25 cellular contexts compared by ENCODE assay signal in genomic region chr1:57400041-57400440, GRCh38. TPM values are rescaled to one million over a fixed set of nuclear protein-coding genes. Genes with fewer than 3 reads are reported as not detected.
DNase-seq lines count a peak whose midpoint lies in the region; ATAC-seq, FAIRE-seq and TF ChIP-seq lines count a peak whose summit lies in the region.
"Had no signal": no experiment of that assay in that cellular context is flagged by ENCODE, and none has a peak within 500 bp of the region (broad histone marks: within the 10 kb centered on the region; RNA-seq: fewer than 3 reads in every experiment).

No MANE protein-coding gene starts in this region.

- TF ChIP-seq RAD21 in HepG2 (CRISPR knock-in tag; IDR thresholded peaks at IDR 0.05), result no peak

- POLR2A ChIA-PET in HepG2 (lab: Yijun Ruan, JAX), result no interaction called here
- POLR2A ChIA-PET in OCI-LY7 (lab: Charles Lee), result no interaction called here

- H2AFZ ChIP-seq in HepG2 (ENCODE audit: low read length) (no peak overlapping the region), OCI-LY7 (ENCODE audit: low read length) (no peak overlapping the region)
- H2AFZ ChIP-seq: GM23338 had no signal

- H3K9me3 ChIP-seq in HepG2 (ENCODE audit: low read length), result no peaks in the 10 kb centered on the region
- H3K9me3 ChIP-seq in pancreas, result no peaks in the 10 kb centered on the region
- no peaks in the 10 kb centered on the region for H3K9me3 ChIP-seq in OCI-LY7 (ENCODE audit: low read length)
- H3K9me3 ChIP-seq: A549; BE2C; BLaER1 treated with 17β-estradiol and CSF1 and Interleukin-3, amounts not matched to agents 10 nM and 100 nM had no signal

- no peaks in the 10 kb centered on the region for H3K9me3 Mint-ChIP-seq in nephron progenitor cell
- H3K9me3 Mint-ChIP-seq: CD4-positive, alpha-beta T cell; GM23338; H9 had no signal

- FAIRE-seq in HepG2 (lab: Jason Lieb, UNC) (peak; percentile 70), pancreas (lab: Jason Lieb, UNC) (no peak)
- FAIRE-seq: A549, D721Med, G401.6, GM12892, GM19239 had no signal

- BruUV-seq in HepG2 (replicated peaks; lab: Mats Ljungman, UMichigan) (no TSS peak), OCI-LY7 (replicated peaks; lab: Mats Ljungman, UMichigan) (no TSS peak)

- H3K27me3 Mint-ChIP-seq in nephron progenitor cell (ENCODE audit: low read depth, poor library complexity), result peaks cover 5% of the 10 kb centered on the region
- H3K27me3 Mint-ChIP-seq: CD4-positive, alpha-beta T cell had no signal

- peaks cover 3% of the 10 kb centered on the region for H3K4me1 Mint-ChIP-seq in nephron progenitor cell
- H3K4me1 Mint-ChIP-seq: CD14-positive monocyte; CD8-positive, alpha-beta memory T cell had no signal

- CTCF ChIA-PET in HepG2 (lab: Yijun Ruan, JAX; ENCODE audit: low intra/inter-chr PET ratio, low total read pairs), result no interaction called here
- CTCF ChIA-PET in OCI-LY7 (lab: Charles Lee; ENCODE audit: unreplicated experiment), result no interaction called here

- H3K79me2 ChIP-seq in HepG2 (ENCODE audit: insufficient read depth, low read length), result no peaks in the 10 kb centered on the region
- H3K79me2 ChIP-seq in OCI-LY7 (ENCODE audit: insufficient read depth, low read depth, low read length), result no peaks in the 10 kb centered on the region

- H4K20me1 ChIP-seq in HepG2 (ENCODE audit: insufficient read depth, low read length) (no peaks in the 10 kb centered on the region), OCI-LY7 (ENCODE audit: insufficient read depth, low read length) (no peaks in the 10 kb centered on the region)
- H4K20me1 ChIP-seq: BLaER1 treated with 17β-estradiol and CSF1 and Interleukin-3, amounts not matched to agents 10 nM and 100 nM had no signal

- TF ChIP-seq EP300 in HepG2 (IDR thresholded peaks at IDR 0.05; ENCODE audit: low read depth in 2 of 2, low read length in 2 of 2) (0 out of 4 replicates have a peak, but pooled peaks of 1 of the 2 experiments have one; percentile 21), HepG2 (CRISPR knock-in tag; IDR thresholded peaks at IDR 0.05; ENCODE audit: borderline replicate concordance) (no peak)

- TF ChIP-seq CTCF in HepG2 (CRISPR knock-in tag; IDR thresholded peaks at IDR 0.05), result no peak
- no peak for TF ChIP-seq CTCF in pancreas (IDR thresholded peaks at IDR 0.05)
- no peak for TF ChIP-seq CTCF in nephron progenitor cell (IDR thresholded peaks at IDR 0.05)
- TF ChIP-seq CTCF in OCI-LY7 (conservative IDR thresholded peaks at IDR 0.05; ENCODE audit: low read length), result no peak

- DNase-seq in DMS53 treated with DMSO at 0.1 percent for 48 hours (lab: John Stamatoyannopoulos, UW; ENCODE audit: unreplicated experiment) (peak; percentile 67), HepG2 (ENCODE audit: low spot score) (peak; percentile 57), pancreas (no peak), nephron progenitor cell (no peak), OCI-LY7 (ENCODE audit: low spot score) (no peak)
- DNase-seq: 8988T; ACHN; AML-193; BE2C; CD4-positive, alpha-beta T cell; CD8-positive, alpha-beta memory T cell; DMS 273 treated with DMSO at 0.1 percent for 48 hours; DND-41; H9 had no signal

- TF ChIP-seq POLR2A in HepG2 (IDR thresholded peaks at IDR 0.05; ENCODE audit: insufficient read depth in 1 of 2, low read depth in 2 of 2, low read length in 2 of 2), result no peak

- H3K4me1 ChIP-seq in HepG2 (ENCODE audit: insufficient read depth, low read length) (peaks cover 23% of the 10 kb centered on the region), pancreas (peaks cover 0 to 4% (median 0%) of the 10 kb centered on the region in 3 donors), OCI-LY7 (ENCODE audit: insufficient read depth, low read length, poor library complexity, severe bottlenecking) (no peaks in the 10 kb centered on the region)
- H3K4me1 ChIP-seq: A549, BE2C had no signal

- in situ Hi-C loops in HepG2 (cut with HindIII; ENCODE audit: extremely low pct_ligation_motif_present, low pct_unique_long_range_greater_than_20kb), result no loop called here

- H3K36me3 Mint-ChIP-seq in nephron progenitor cell (ENCODE audit: low read depth), result no peaks in the 10 kb centered on the region
- H3K36me3 Mint-ChIP-seq: CD14-positive monocyte; CD8-positive, alpha-beta memory T cell had no signal

- intact Hi-C loops in HepG2 (cut with micrococcal nuclease; ENCODE audit: unreplicated experiment), result no loop called here
- intact Hi-C loops in pancreas (cut with DNase I), result no loop called here
- intact Hi-C loops in OCI-LY7 (cut with micrococcal nuclease; ENCODE audit: unreplicated experiment), result no loop called here

- H3K4me3 ChIP-seq in HepG2 (replicated peaks in 1 of 3; ENCODE audit: insufficient read depth in 1 of 3, low read depth in 2 of 3, low read length in 3 of 3) (no peak overlapping the region), pancreas (no peak overlapping the region), OCI-LY7 (ENCODE audit: low read depth, low read length, poor library complexity, severe bottlenecking) (no peak overlapping the region)
- H3K4me3 ChIP-seq: A549; BLaER1 treated with 17β-estradiol and CSF1 and Interleukin-3, amounts not matched to agents 10 nM and 100 nM; GM23338 had no signal

- WGBS in HepG2 (ENCODE audit: low lambda C conversion rate), result 0% methylated on average over 5 of the region's 5 CpGs
- whole genome bisulfite sequencing in pancreas, 2 donors, result 14 to 15% methylated on average over 5 of the region's 5 CpGs

- H3K9me2 ChIP-seq in OCI-LY7 (ENCODE audit: insufficient read depth, low read length), result no peaks in the 10 kb centered on the region

- no peak overlapping the region for H3K9ac ChIP-seq in HepG2 (ENCODE audit: insufficient read depth, low read depth, low read length)
- H3K9ac ChIP-seq: BLaER1 treated with 17β-estradiol and CSF1 and Interleukin-3, amounts not matched to agents 10 nM and 100 nM had no signal

- H3K27me3 ChIP-seq in HepG2 (ENCODE audit: control insufficient read depth in 1 of 2, insufficient read depth in 2 of 2, low read length in 2 of 2), result no peaks in the 10 kb centered on the region
- H3K27me3 ChIP-seq in pancreas, result no peaks in the 10 kb centered on the region
- H3K27me3 ChIP-seq: BE2C; BLaER1 treated with 17β-estradiol and CSF1 and Interleukin-3, amounts not matched to agents 10 nM and 100 nM had no signal

- no peak overlapping the region for H3K27ac Mint-ChIP-seq in nephron progenitor cell
- H3K27ac Mint-ChIP-seq: CD14-positive monocyte; CD4-positive, alpha-beta T cell; GM23338; H9 had no signal

- no peak overlapping the region for H3K4me3 Mint-ChIP-seq in nephron progenitor cell
- H3K4me3 Mint-ChIP-seq: CD14-positive monocyte; CD4-positive, alpha-beta T cell; CD8-positive, alpha-beta memory T cell; GM23338; H9 had no signal

- H3K4me2 ChIP-seq in HepG2 (ENCODE audit: low read depth, low read length) (peak overlapping the region; percentile 46), OCI-LY7 (ENCODE audit: low read length) (no peak overlapping the region)
- H3K4me2 ChIP-seq: A549; BLaER1 treated with 17β-estradiol and CSF1 and Interleukin-3, amounts not matched to agents 10 nM and 100 nM; GM23338 had no signal

- H3K27ac ChIP-seq in HepG2 (ENCODE audit: extremely low read length, insufficient read depth, low read length) (no peak overlapping the region), pancreas (no peak overlapping the region), OCI-LY7 (ENCODE audit: low read depth, low read length, poor library complexity, severe bottlenecking) (no peak overlapping the region)
- H3K27ac ChIP-seq: A549; BLaER1 treated with 17β-estradiol and CSF1 and Interleukin-3, amounts not matched to agents 10 nM and 100 nM had no signal

- H3K36me3 ChIP-seq in HepG2 (replicated peaks in 1 of 2; ENCODE audit: control insufficient read depth in 1 of 2, insufficient read depth in 2 of 2, low read length in 2 of 2) (no peaks in the 10 kb centered on the region), pancreas (no peaks in the 10 kb centered on the region), OCI-LY7 (ENCODE audit: insufficient read depth, low read length) (no peaks in the 10 kb centered on the region)
- H3K36me3 ChIP-seq: BE2C; BLaER1 treated with 17β-estradiol and CSF1 and Interleukin-3, amounts not matched to agents 10 nM and 100 nM had no signal

- ATAC-seq in HepG2 (peak; percentile 94), pancreas (peak; percentile 38 to 81 (median 69)), GM18520 (IDR thresholded peaks at IDR 0.05; ENCODE audit: unreplicated experiment) (no peak)
- ATAC-seq: A549, GM23338, HCT116 had no signal

RNA-seq across cellular contexts. Expression of gene DAB1, which starts 23.8 kb away (rescaled TPM):
- total RNA-seq in HepG2 (2016; rRNA removed; fragmentation: Illumina TruSeq; extraction: Trizol) (0.08 and 0.13 TPM in 2 replicates), pancreas (under 1 TPM; 0.04 to 0.79 (median 0.31) TPM), OCI-LY7 (2022) (not detected in 2 replicates)
- total RNA-seq in HepG2 (2016; cell fraction: cytosol; rRNA removed; fragmentation: Illumina TruSeq; extraction: Trizol; ENCODE audit: low read depth), result 0.53 TPM in 1 of 2 replicates, not detected in the other
- total RNA-seq in HepG2 (2016; cell fraction: insoluble cytoplasmic fraction; rRNA removed; fragmentation: Illumina TruSeq; extraction: Trizol), result 0.19 TPM in 1 of 2 replicates, not detected in the other
- total RNA-seq in HepG2 (2016; cell fraction: membrane; rRNA removed; fragmentation: Illumina TruSeq; extraction: Trizol), result 0.10 and 0.37 TPM in 2 replicates
- not detected in 2 replicates for total RNA-seq in HepG2 (2016; cell fraction: nucleus; rRNA removed; fragmentation: Illumina TruSeq; extraction: Trizol)
- polyA plus RNA-seq in HepG2 (2011; rRNA removed) (0.03 and 0.04 TPM in 2 replicates), pancreas (1 to 10 TPM in 1 of 2 donors, under 1 TPM in 1; 0.49 to 1.4 TPM)
- 0.01 TPM in 2 replicates for polyA plus RNA-seq in HepG2 (2011; cell fraction: cytosol; rRNA removed)
- 0.03 and 0.06 TPM in 2 replicates for polyA plus RNA-seq in HepG2 (2011; cell fraction: nucleus; rRNA removed)
- polyA plus RNA-seq in HepG2 (2012), result 0.09 and 0.16 TPM in 2 replicates
- polyA plus RNA-seq in HepG2 (2016; cell fraction: cytosol; fragmentation: Illumina TruSeq; extraction: Trizol; ENCODE audit: low read depth), result 0.37 and 0.38 TPM in 2 replicates
- polyA plus RNA-seq in HepG2 (2016; cell fraction: insoluble cytoplasmic fraction; fragmentation: Illumina TruSeq; extraction: Trizol; ENCODE audit: low read depth), result 0.43 TPM in 1 of 2 replicates, not detected in the other
- 0.12 and 0.39 TPM in 2 replicates for polyA plus RNA-seq in HepG2 (2016; cell fraction: membrane; fragmentation: Illumina TruSeq; extraction: Trizol; ENCODE audit: low read depth)
- polyA plus RNA-seq in HepG2 (2016; cell fraction: nucleus; fragmentation: Illumina TruSeq; extraction: Trizol; ENCODE audit: insufficient read depth, low read depth), result 0.08 TPM in 1 of 2 replicates, not detected in the other
- polyA minus RNA-seq in HepG2 (2011; rRNA and poly(A)+ RNA removed; ENCODE audit: low replicate concordance), result not detected in 2 replicates
- not detected in 2 replicates for polyA minus RNA-seq in HepG2 (2011; cell fraction: cytosol; rRNA and poly(A)+ RNA removed)
- 0.26 and 0.75 TPM in 2 replicates for polyA minus RNA-seq in HepG2 (2011; cell fraction: nucleus; rRNA and poly(A)+ RNA removed)
- total RNA-seq in OCI-LY7 (2014; rRNA removed; shearing (Covaris generic)), result not detected in 2 replicates
- total RNA-seq: H4 had no signal
- polyA plus RNA-seq: A549, CD14-positive monocyte had no signal

Comparison
In these comparisons a context has a peak if more than half of its experiments do, and no peak if none do; other contexts are left out.
1. DNase-seq: peak in DMS53 treated with DMSO at 0.1 percent for 48 hours (single experiment) and HepG2 (single experiment); none in pancreas (0 of 6), nephron progenitor cell (single experiment) and OCI-LY7 (single experiment).